Comparison of ENCODE assay signal across 26 cellular contexts in genomic region chr3:74623261-74623836, GRCh38. TPM values are rescaled to one million over a fixed set of nuclear protein-coding genes. Genes with fewer than 3 reads are reported as not detected.
DNase-seq lines count a peak whose midpoint lies in the region; FAIRE-seq and TF ChIP-seq lines count a peak whose summit lies in the region.
"Had no signal": no experiment of that assay in that cellular context is flagged by ENCODE, and none has a peak within 500 bp of the region (broad histone marks: within the 10 kb centered on the region; RNA-seq: fewer than 3 reads in every experiment).

No MANE protein-coding gene starts in this region.

- in situ Hi-C loops in mammary epithelial cell (cut with MboI; ENCODE audit: low sequenced_read_pairs in 2 of 2), result no loop called here

- DNase-seq in mammary epithelial cell, result peak; percentile 73
- DNase-seq in MCF 10A (ENCODE audit: unreplicated experiment), result no peak
- DNase-seq in HFFc6, result no peak
- peak; percentile 59 for DNase-seq in bronchial epithelial cell (ENCODE audit: low read depth)
- peak; percentile 37 for DNase-seq in fibroblast of the aortic adventitia (ENCODE audit: low read depth)
- no peak for DNase-seq in Caco-2
- no peak for DNase-seq in chondrocyte (ENCODE audit: low spot score)
- no peak for DNase-seq in endothelial cell (ENCODE audit: low spot score)
- DNase-seq: ACHN; AML-193; BE2C; CD4-positive, alpha-beta T cell; CD8-positive, alpha-beta memory T cell; COR-L47; DMS 273 treated with DMSO at 0.1 percent for 48 hours; DMS79; EL; GDM1; GOT3 had no signal

- intact Hi-C loops in mammary epithelial cell (cut with micrococcal nuclease) (no loop called here), MCF 10A (cut with micrococcal nuclease) (no loop called here), Caco-2 (cut with micrococcal nuclease; ENCODE audit: unreplicated experiment) (no loop called here)

- peak overlapping the region; percentile 98 for H3K27ac ChIP-seq in mammary epithelial cell (ENCODE audit: insufficient read depth, low read depth, low read length)
- H3K27ac ChIP-seq: 22Rv1; BLaER1 treated with 17β-estradiol and CSF1 and Interleukin-3, amounts not matched to agents 10 nM and 100 nM had no signal

- H2AFZ ChIP-seq in mammary epithelial cell (ENCODE audit: low read depth, low read length), result no peak overlapping the region

- dilution Hi-C loops in mammary epithelial cell (cut with HindIII; ENCODE audit: low sequenced_read_pairs), result no loop called here

- FAIRE-seq in bronchial epithelial cell (lab: Jason Lieb, UNC), result no peak
- FAIRE-seq: A204.1, GM12878, H54 had no signal

- no peaks in the 10 kb centered on the region for H4K20me1 ChIP-seq in mammary epithelial cell (ENCODE audit: insufficient read depth, low read length)
- H4K20me1 ChIP-seq: BLaER1 treated with 17β-estradiol and CSF1 and Interleukin-3, amounts not matched to agents 10 nM and 100 nM had no signal

- peaks cover 41% of the 10 kb centered on the region for H3K4me1 ChIP-seq in mammary epithelial cell (ENCODE audit: insufficient read depth, low read length)
- H3K4me1 ChIP-seq in Caco-2, result no peaks in the 10 kb centered on the region
- H3K4me1 ChIP-seq: BE2C; BLaER1 treated with 17β-estradiol and CSF1 and Interleukin-3, amounts not matched to agents 10 nM and 100 nM; HAP-1 had no signal

- POLR2A ChIA-PET in MCF 10A (lab: Yijun Ruan, JAX), result no interaction called here
- POLR2A ChIA-PET in Caco-2 (lab: Charles Lee), result no interaction called here

- TF ChIP-seq CTCF in mammary epithelial cell (conservative IDR thresholded peaks at IDR 0.05 in 1 of 2, IDR thresholded peaks at IDR 0.05 in 1 of 2; ENCODE audit: extremely low read depth in 1 of 2, insufficient read depth in 1 of 2, low read depth in 1 of 2, low read length in 2 of 2) (no peak), MCF 10A (IDR thresholded peaks at IDR 0.05; ENCODE audit: unreplicated experiment) (no peak), HFFc6 (IDR thresholded peaks at IDR 0.05) (no peak), bronchial epithelial cell (IDR thresholded peaks at IDR 0.05; ENCODE audit: insufficient read depth, low read length, severe bottlenecking) (no peak), fibroblast of the aortic adventitia (IDR thresholded peaks at IDR 0.05; ENCODE audit: insufficient read depth, low read length) (no peak), Caco-2 (IDR thresholded peaks at IDR 0.05; ENCODE audit: insufficient read depth in 1 of 2, low read depth in 1 of 2, low read length in 1 of 2, severe bottlenecking in 1 of 2, unreplicated experiment in 1 of 2) (no peak), chondrocyte (IDR thresholded peaks at IDR 0.05) (no peak), endothelial cell (IDR thresholded peaks at IDR 0.05; ENCODE audit: unreplicated experiment) (no peak)

- H3K36me3 Mint-ChIP-seq in MCF 10A (ENCODE audit: insufficient read depth, unreplicated experiment) (no peaks in the 10 kb centered on the region), HFFc6 (ENCODE audit: low read depth) (no peaks in the 10 kb centered on the region), Caco-2 (ENCODE audit: insufficient read depth, unreplicated experiment) (no peaks in the 10 kb centered on the region), chondrocyte (ENCODE audit: low read depth) (no peaks in the 10 kb centered on the region), endothelial cell (ENCODE audit: low read depth, unreplicated experiment) (no peaks in the 10 kb centered on the region)
- H3K36me3 Mint-ChIP-seq: CD14-positive monocyte; CD8-positive, alpha-beta memory T cell had no signal

- no peak overlapping the region for H3K4me3 ChIP-seq in mammary epithelial cell (replicated peaks in 1 of 3; ENCODE audit: insufficient read depth in 1 of 3, low read depth in 2 of 3, low read length in 3 of 3)
- H3K4me3 ChIP-seq in bronchial epithelial cell (ENCODE audit: low read depth, low read length), result no peak overlapping the region
- H3K4me3 ChIP-seq in fibroblast of the aortic adventitia (ENCODE audit: low read depth, low read length), result no peak overlapping the region
- H3K4me3 ChIP-seq in Caco-2 (ENCODE audit: low read depth, low read length), result no peak overlapping the region
- H3K4me3 ChIP-seq: BLaER1 treated with 17β-estradiol and CSF1 and Interleukin-3, amounts not matched to agents 10 nM and 100 nM; GM12878; HAP-1 had no signal

- H3K9me3 ChIP-seq in mammary epithelial cell (replicated peaks; ENCODE audit: insufficient read depth, low read length) (no peaks in the 10 kb centered on the region), Caco-2 (no peaks in the 10 kb centered on the region)
- H3K9me3 ChIP-seq: BE2C; BLaER1 treated with 17β-estradiol and CSF1 and Interleukin-3, amounts not matched to agents 10 nM and 100 nM; HAP-1 had no signal

- H3K36me3 ChIP-seq in mammary epithelial cell (ENCODE audit: insufficient read depth, low read length), result no peaks in the 10 kb centered on the region
- H3K36me3 ChIP-seq in bronchial epithelial cell (ENCODE audit: control insufficient read depth, insufficient read depth, low read length), result no peaks in the 10 kb centered on the region
- no peaks in the 10 kb centered on the region for H3K36me3 ChIP-seq in Caco-2 (ENCODE audit: control insufficient read depth, insufficient read depth, low read length)
- H3K36me3 ChIP-seq: BE2C; BLaER1 treated with 17β-estradiol and CSF1 and Interleukin-3, amounts not matched to agents 10 nM and 100 nM; HAP-1 had no signal

- H3K4me3 Mint-ChIP-seq in MCF 10A (ENCODE audit: unreplicated experiment) (no peak overlapping the region), HFFc6 (no peak overlapping the region), Caco-2 (ENCODE audit: unreplicated experiment) (no peak overlapping the region), chondrocyte (ENCODE audit: unreplicated experiment) (no peak overlapping the region), endothelial cell (ENCODE audit: unreplicated experiment) (no peak overlapping the region)
- H3K4me3 Mint-ChIP-seq: CD14-positive monocyte; CD4-positive, alpha-beta T cell; CD8-positive, alpha-beta memory T cell had no signal

- no peaks in the 10 kb centered on the region for H3K4me1 Mint-ChIP-seq in MCF 10A (ENCODE audit: insufficient read depth, unreplicated experiment)
- H3K4me1 Mint-ChIP-seq in HFFc6 (ENCODE audit: low read depth), result peaks cover 41% of the 10 kb centered on the region
- H3K4me1 Mint-ChIP-seq in Caco-2 (ENCODE audit: low read depth, unreplicated experiment), result no peaks in the 10 kb centered on the region
- no peaks in the 10 kb centered on the region for H3K4me1 Mint-ChIP-seq in chondrocyte (ENCODE audit: low read depth)
- no peaks in the 10 kb centered on the region for H3K4me1 Mint-ChIP-seq in endothelial cell (ENCODE audit: unreplicated experiment)
- H3K4me1 Mint-ChIP-seq: CD14-positive monocyte; CD8-positive, alpha-beta memory T cell had no signal

- H3K27me3 Mint-ChIP-seq in MCF 10A (ENCODE audit: insufficient read depth, unreplicated experiment), result no peaks in the 10 kb centered on the region
- no peaks in the 10 kb centered on the region for H3K27me3 Mint-ChIP-seq in HFFc6 (ENCODE audit: insufficient read depth)
- H3K27me3 Mint-ChIP-seq in Caco-2 (ENCODE audit: insufficient read depth, unreplicated experiment), result no peaks in the 10 kb centered on the region
- no peaks in the 10 kb centered on the region for H3K27me3 Mint-ChIP-seq in chondrocyte (ENCODE audit: low read depth)
- peaks cover 3% of the 10 kb centered on the region for H3K27me3 Mint-ChIP-seq in endothelial cell (ENCODE audit: unreplicated experiment)
- H3K27me3 Mint-ChIP-seq: CD4-positive, alpha-beta T cell; CD8-positive, alpha-beta memory T cell had no signal

- peaks cover 8% of the 10 kb centered on the region for H3K9me3 Mint-ChIP-seq in MCF 10A (ENCODE audit: unreplicated experiment)
- no peaks in the 10 kb centered on the region for H3K9me3 Mint-ChIP-seq in HFFc6
- H3K9me3 Mint-ChIP-seq in Caco-2 (ENCODE audit: unreplicated experiment), result no peaks in the 10 kb centered on the region
- H3K9me3 Mint-ChIP-seq in chondrocyte (ENCODE audit: low read depth), result no peaks in the 10 kb centered on the region
- H3K9me3 Mint-ChIP-seq in endothelial cell (ENCODE audit: unreplicated experiment), result no peaks in the 10 kb centered on the region

- H3K27ac Mint-ChIP-seq in MCF 10A (ENCODE audit: low read depth, unreplicated experiment), result no peak overlapping the region
- peak overlapping the region; percentile 18; the same call in 1 of the 2 replicates for H3K27ac Mint-ChIP-seq in HFFc6
- H3K27ac Mint-ChIP-seq in Caco-2 (ENCODE audit: unreplicated experiment), result no peak overlapping the region
- H3K27ac Mint-ChIP-seq in chondrocyte (ENCODE audit: unreplicated experiment), result no peak overlapping the region
- H3K27ac Mint-ChIP-seq in endothelial cell (ENCODE audit: unreplicated experiment), result no peak overlapping the region
- H3K27ac Mint-ChIP-seq: CD14-positive monocyte; CD4-positive, alpha-beta T cell; CD8-positive, alpha-beta memory T cell had no signal

- H3K27me3 ChIP-seq in mammary epithelial cell (ENCODE audit: insufficient read depth, low read length) (no peaks in the 10 kb centered on the region), bronchial epithelial cell (ENCODE audit: control insufficient read depth, insufficient read depth, low read length) (no peaks in the 10 kb centered on the region), Caco-2 (replicated peaks; ENCODE audit: control insufficient read depth, insufficient read depth, low read length) (no peaks in the 10 kb centered on the region)
- H3K27me3 ChIP-seq: BE2C; BLaER1 treated with 17β-estradiol and CSF1 and Interleukin-3, amounts not matched to agents 10 nM and 100 nM had no signal

- BruUV-seq in mammary epithelial cell (replicated peaks; lab: Mats Ljungman, UMichigan) (no TSS peak), MCF 10A (replicated peaks; lab: Mats Ljungman, UMichigan) (no TSS peak), Caco-2 (replicated peaks; lab: Mats Ljungman, UMichigan) (no TSS peak)

- no peak overlapping the region for H3K4me2 ChIP-seq in mammary epithelial cell (ENCODE audit: insufficient read depth, low read depth, low read length)
- H3K4me2 ChIP-seq: BLaER1 treated with 17β-estradiol and CSF1 and Interleukin-3, amounts not matched to agents 10 nM and 100 nM had no signal

- CTCF ChIA-PET in mammary epithelial cell (lab: Charles Lee; ENCODE audit: low non-redundant PET), result no interaction called here
- CTCF ChIA-PET in MCF 10A (lab: Yijun Ruan, JAX), result no interaction called here
- CTCF ChIA-PET in Caco-2 (lab: Charles Lee), result no interaction called here

- peak overlapping the region; percentile 40 for H3K9ac ChIP-seq in mammary epithelial cell (ENCODE audit: insufficient read depth, low read length)
- H3K9ac ChIP-seq: BLaER1 treated with 17β-estradiol and CSF1 and Interleukin-3, amounts not matched to agents 10 nM and 100 nM had no signal

- no peaks in the 10 kb centered on the region for H3K79me2 ChIP-seq in mammary epithelial cell (ENCODE audit: insufficient read depth, low read length)

RNA-seq across cellular contexts. Expression of gene CNTN3, which starts 8.9 kb away (rescaled TPM):
- total RNA-seq in mammary epithelial cell (10 to 100 TPM; 29.8 to 32.7 TPM), MCF 10A (2022) (2.6 and 3.5 TPM in 2 replicates), bronchial epithelial cell (1.1 and 1.5 TPM in 2 replicates), fibroblast of the aortic adventitia (ENCODE audit: low replicate concordance) (0.74 and 2.4 TPM in 2 replicates), Caco-2 (2022) (not detected in 2 replicates), chondrocyte (0.60 to 2.1 TPM (median 1.5 TPM) in 3 replicates), endothelial cell (ENCODE audit: unreplicated experiment) (0.62 TPM)
- 11.9 TPM for polyA plus RNA-seq in mammary epithelial cell
- 22.9 TPM for polyA minus RNA-seq in mammary epithelial cell
- total RNA-seq in HFFc6 (2021; fragmentation: NEBNext Ultra II Directional; extraction: Animal tissue kit (Norgen Biotek cat#: 25700)), result 10 to 100 TPM in 5 of 6 experiments, 1 to 10 TPM in 1; 9.8 to 14.6 (median 12.3) TPM
- total RNA-seq: CD4-positive, alpha-beta T cell; CD8-positive, alpha-beta memory T cell; GM12878 had no signal
- polyA plus RNA-seq: CD14-positive monocyte; CD8-positive, alpha-beta memory T cell had no signal

Comparison
In these comparisons a context has a peak if more than half of its experiments do, and no peak if none do; other contexts are left out.
1. DNase-seq: peak in mammary epithelial cell (single experiment), bronchial epithelial cell (single experiment) and fibroblast of the aortic adventitia (single experiment); none in MCF 10A (single experiment), HFFc6 (single experiment), Caco-2 (0 of 2), chondrocyte (single experiment) and endothelial cell (single experiment).